8 cellular contexts compared by ENCODE assay signal in genomic region chr7:148914208-148914777, GRCh38. TPM values are rescaled to one million over a fixed set of nuclear protein-coding genes. Genes with fewer than 3 reads are reported as not detected.
DNase-seq lines count a peak whose midpoint lies in the region; ATAC-seq and TF ChIP-seq lines count a peak whose summit lies in the region.

No MANE protein-coding gene starts in this region.

- no peak for TF ChIP-seq CTCF in lower lobe of right lung (IDR thresholded peaks at IDR 0.05)

- peak; percentile 56 for ATAC-seq in GM21390 (IDR thresholded peaks at IDR 0.05; ENCODE audit: unreplicated experiment)
- peak; percentile 41 to 45 for ATAC-seq in lower lobe of right lung
- ATAC-seq in GM19397 (IDR thresholded peaks at IDR 0.05; ENCODE audit: unreplicated experiment): no peak

- intact Hi-C loops in lower lobe of right lung (cut with DNase I): no loop called here

- H3K27ac ChIP-seq in lower lobe of right lung: no peak overlapping the region

- peaks cover 3% of the 10 kb centered on the region for H3K27me3 ChIP-seq in lower lobe of right lung (ENCODE audit: low read depth)

- no peaks in the 10 kb centered on the region for H3K4me1 ChIP-seq in lower lobe of right lung

- no peaks in the 10 kb centered on the region for H3K9me3 ChIP-seq in lower lobe of right lung

- H3K4me3 ChIP-seq in lower lobe of right lung: no peak overlapping the region

- no peaks in the 10 kb centered on the region for H3K36me3 ChIP-seq in lower lobe of right lung

- DNase-seq in CD1c-positive myeloid dendritic cell (ENCODE audit: extremely low spot score) (peak; percentile 69), HS-5 (ENCODE audit: low read depth) (peak; percentile 24), activated T-cell treated with anti-CD3 and anti-CD28 coated beads for 24 hours (ENCODE audit: low read depth) (peak; percentile 52), lower lobe of right lung (no peak), medulla oblongata (ENCODE audit: extremely low spot score) (no peak), RPMI8226 (no peak)

RNA-seq across cellular contexts. Expression of gene EZH2, which starts 30.2 kb away (rescaled TPM):
- total RNA-seq in lower lobe of right lung: 3.5 TPM

Comparison
In these comparisons a context has a peak if more than half of its experiments do, and no peak if none do; other contexts are left out.
1. DNase-seq: peak in CD1c-positive myeloid dendritic cell (single experiment), HS-5 (single experiment) and activated T-cell treated with anti-CD3 and anti-CD28 coated beads for 24 hours (single experiment); none in lower lobe of right lung (single experiment), medulla oblongata (single experiment) and RPMI8226 (single experiment).